1 cellular context compared by ENCODE assay signal in the genomic region with DNA sequence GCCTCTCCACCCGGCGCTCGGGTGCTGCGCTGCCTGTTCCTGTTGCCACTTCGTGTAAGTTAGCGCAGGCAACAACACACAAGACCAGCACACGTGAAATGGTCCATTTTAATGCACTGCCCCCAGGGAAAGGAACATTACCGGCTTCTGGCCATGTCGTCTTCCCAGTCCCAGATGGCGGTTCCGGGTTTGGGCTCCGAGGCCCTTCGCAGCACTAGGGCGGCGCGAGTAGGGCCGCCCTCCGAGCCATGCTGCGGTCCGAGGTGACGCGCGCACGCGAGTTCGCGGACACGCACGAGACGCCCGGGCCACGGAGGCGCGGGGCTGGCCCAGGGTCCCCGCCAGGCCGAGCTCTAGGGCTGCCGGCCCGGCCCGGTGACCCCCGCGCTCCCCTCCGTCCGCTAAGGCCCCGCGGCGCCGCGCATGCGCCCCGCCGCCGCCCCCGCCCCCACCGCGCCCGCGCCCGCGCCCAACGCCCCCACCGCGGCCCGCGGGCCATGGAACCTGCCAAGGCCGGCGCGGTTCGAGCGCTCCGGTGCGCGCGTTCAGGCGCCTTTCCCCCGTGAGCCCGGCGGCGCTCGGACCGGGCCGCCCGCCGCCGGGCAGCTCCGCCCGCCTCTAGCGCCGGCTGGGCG.
A peak's percentile ranks its signal among the peaks of the same experiment; 100 is the strongest.
TF ChIP-seq lines count a peak whose summit lies in the region.

No MANE protein-coding gene starts in this region.

TF ChIP-seq in HepG2, 621 proteins besides CTCF, POLR2A, EP300 and RAD21 (continued from another document and continues in another):
- TF ChIP-seq ZNF609 (CRISPR knock-in tag; IDR thresholded peaks at IDR 0.05; ENCODE audit: borderline replicate concordance) (no peak), ZNF841 (CRISPR knock-in tag; IDR thresholded peaks at IDR 0.05; ENCODE audit: borderline replicate concordance) (peak; percentile 39; the same call in 1 of the 2 replicates), ZNF891 (CRISPR knock-in tag; IDR thresholded peaks at IDR 0.05) (peak; percentile 66; the same call in 1 of the 2 replicates), ZNF350 (CRISPR knock-in tag; IDR thresholded peaks at IDR 0.05; ENCODE audit: borderline replicate concordance, low read depth) (0 out of 2 replicates have a peak, but pooled peaks have one; percentile 40), GATAD2A (CRISPR knock-in tag; IDR thresholded peaks at IDR 0.05) (peak; percentile 46; the same call in 1 of the 2 replicates), ZC3H4 (CRISPR knock-in tag; IDR thresholded peaks at IDR 0.05; ENCODE audit: borderline replicate concordance) (peak; percentile 59; the same call in 1 of the 2 replicates), KLF6 (CRISPR knock-in tag; IDR thresholded peaks at IDR 0.05) (peak; percentile 73), LBX2 (CRISPR knock-in tag; IDR thresholded peaks at IDR 0.05; ENCODE audit: borderline replicate concordance) (peak; percentile 68; the same call in 1 of the 2 replicates), MIXL1 (CRISPR knock-in tag; IDR thresholded peaks at IDR 0.05) (peak; percentile 44; the same call in 1 of the 2 replicates), ZNF709 (CRISPR knock-in tag; IDR thresholded peaks at IDR 0.05) (0 out of 2 replicates have a peak, but pooled peaks have one; percentile 29), FOXA3 (CRISPR knock-in tag; IDR thresholded peaks at IDR 0.05) (0 out of 2 replicates have a peak, but pooled peaks have one; percentile 12), AKAP8 (CRISPR knock-in tag; IDR thresholded peaks at IDR 0.05) (peak; percentile 70; the same call in 1 of the 2 replicates), MED1 (CRISPR knock-in tag; IDR thresholded peaks at IDR 0.05) (peak; percentile 43), ASH2L (IDR thresholded peaks at IDR 0.05; ENCODE audit: insufficient read length, low read depth, low read length) (peak; percentile 83), ZNF543 (CRISPR knock-in tag; IDR thresholded peaks at IDR 0.05) (no peak), NR2F1 (CRISPR knock-in tag; IDR thresholded peaks at IDR 0.05) (no peak), ZNF607 (CRISPR knock-in tag; IDR thresholded peaks at IDR 0.05; ENCODE audit: borderline replicate concordance) (peak; percentile 74; the same call in 1 of the 2 replicates), KAT7 (CRISPR knock-in tag; IDR thresholded peaks at IDR 0.05; ENCODE audit: borderline replicate concordance) (peak; percentile 43; the same call in 1 of the 2 replicates), SAP130 (CRISPR knock-in tag; IDR thresholded peaks at IDR 0.05; ENCODE audit: low read depth) (peak; percentile 73), THAP11 (CRISPR knock-in tag; IDR thresholded peaks at IDR 0.05) (peak; percentile 44)
- TF ChIP-seq, protein P1, sequence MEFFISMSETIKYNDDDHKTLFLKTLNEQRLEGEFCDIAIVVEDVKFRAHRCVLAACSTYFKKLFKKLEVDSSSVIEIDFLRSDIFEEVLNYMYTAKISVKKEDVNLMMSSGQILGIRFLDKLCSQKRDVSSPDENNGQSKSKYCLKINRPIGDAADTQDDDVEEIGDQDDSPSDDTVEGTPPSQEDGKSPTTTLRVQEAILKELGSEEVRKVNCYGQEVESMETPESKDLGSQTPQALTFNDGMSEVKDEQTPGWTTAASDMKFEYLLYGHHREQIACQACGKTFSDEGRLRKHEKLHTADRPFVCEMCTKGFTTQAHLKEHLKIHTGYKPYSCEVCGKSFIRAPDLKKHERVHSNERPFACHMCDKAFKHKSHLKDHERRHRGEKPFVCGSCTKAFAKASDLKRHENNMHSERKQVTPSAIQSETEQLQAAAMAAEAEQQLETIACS (CRISPR knock-in tag; IDR thresholded peaks at IDR 0.05), result peak; percentile 81
- TF ChIP-seq, protein P2, sequence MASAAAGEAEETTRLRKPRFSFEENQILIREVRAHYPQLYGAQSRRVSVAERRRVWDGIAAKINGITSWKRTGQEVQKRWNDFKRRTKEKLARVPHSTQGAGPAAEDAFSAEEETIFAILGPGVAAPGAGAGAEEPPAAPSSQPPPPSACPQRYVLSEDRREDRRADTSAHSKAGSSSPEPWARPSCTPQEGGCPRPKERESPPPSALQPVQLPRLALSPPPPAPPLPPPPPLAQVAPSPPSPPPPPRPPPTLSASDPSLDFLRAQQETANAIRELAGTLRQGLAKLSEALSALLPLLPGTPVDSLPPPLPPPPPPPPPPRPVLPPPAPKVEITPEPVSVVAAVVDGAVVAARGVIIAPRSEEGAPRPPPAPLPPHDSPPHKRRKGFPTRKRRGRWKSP (CRISPR knock-in tag; IDR thresholded peaks at IDR 0.05), result 0 out of 2 replicates have a peak, but pooled peaks have one; percentile 47
- TF ChIP-seq, protein P3, sequence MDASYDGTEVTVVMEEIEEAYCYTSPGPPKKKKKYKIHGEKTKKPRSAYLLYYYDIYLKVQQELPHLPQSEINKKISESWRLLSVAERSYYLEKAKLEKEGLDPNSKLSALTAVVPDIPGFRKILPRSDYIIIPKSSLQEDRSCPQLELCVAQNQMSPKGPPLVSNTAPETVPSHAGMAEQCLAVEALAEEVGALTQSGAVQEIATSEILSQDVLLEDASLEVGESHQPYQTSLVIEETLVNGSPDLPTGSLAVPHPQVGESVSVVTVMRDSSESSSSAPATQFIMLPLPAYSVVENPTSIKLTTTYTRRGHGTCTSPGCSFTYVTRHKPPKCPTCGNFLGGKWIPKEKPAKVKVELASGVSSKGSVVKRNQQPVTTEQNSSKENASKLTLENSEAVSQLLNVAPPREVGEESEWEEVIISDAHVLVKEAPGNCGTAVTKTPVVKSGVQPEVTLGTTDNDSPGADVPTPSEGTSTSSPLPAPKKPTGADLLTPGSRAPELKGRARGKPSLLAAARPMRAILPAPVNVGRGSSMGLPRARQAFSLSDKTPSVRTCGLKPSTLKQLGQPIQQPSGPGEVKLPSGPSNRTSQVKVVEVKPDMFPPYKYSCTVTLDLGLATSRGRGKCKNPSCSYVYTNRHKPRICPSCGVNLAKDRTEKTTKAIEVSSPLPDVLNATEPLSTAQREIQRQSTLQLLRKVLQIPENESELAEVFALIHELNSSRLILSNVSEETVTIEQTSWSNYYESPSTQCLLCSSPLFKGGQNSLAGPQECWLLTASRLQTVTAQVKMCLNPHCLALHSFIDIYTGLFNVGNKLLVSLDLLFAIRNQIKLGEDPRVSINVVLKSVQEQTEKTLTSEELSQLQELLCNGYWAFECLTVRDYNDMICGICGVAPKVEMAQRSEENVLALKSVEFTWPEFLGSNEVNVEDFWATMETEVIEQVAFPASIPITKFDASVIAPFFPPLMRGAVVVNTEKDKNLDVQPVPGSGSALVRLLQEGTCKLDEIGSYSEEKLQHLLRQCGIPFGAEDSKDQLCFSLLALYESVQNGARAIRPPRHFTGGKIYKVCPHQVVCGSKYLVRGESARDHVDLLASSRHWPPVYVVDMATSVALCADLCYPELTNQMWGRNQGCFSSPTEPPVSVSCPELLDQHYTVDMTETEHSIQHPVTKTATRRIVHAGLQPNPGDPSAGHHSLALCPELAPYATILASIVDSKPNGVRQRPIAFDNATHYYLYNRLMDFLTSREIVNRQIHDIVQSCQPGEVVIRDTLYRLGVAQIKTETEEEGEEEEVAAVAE (CRISPR knock-in tag; IDR thresholded peaks at IDR 0.05; ENCODE audit: borderline replicate concordance), result peak; percentile 47; the same call in 1 of the 2 replicates
- TF ChIP-seq, protein P4, sequence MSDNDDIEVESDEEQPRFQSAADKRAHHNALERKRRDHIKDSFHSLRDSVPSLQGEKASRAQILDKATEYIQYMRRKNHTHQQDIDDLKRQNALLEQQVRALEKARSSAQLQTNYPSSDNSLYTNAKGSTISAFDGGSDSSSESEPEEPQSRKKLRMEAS (IDR thresholded peaks at IDR 0.05), result peak; percentile 57; the same call in 1 of the 2 replicates
- TF ChIP-seq, protein P5, sequence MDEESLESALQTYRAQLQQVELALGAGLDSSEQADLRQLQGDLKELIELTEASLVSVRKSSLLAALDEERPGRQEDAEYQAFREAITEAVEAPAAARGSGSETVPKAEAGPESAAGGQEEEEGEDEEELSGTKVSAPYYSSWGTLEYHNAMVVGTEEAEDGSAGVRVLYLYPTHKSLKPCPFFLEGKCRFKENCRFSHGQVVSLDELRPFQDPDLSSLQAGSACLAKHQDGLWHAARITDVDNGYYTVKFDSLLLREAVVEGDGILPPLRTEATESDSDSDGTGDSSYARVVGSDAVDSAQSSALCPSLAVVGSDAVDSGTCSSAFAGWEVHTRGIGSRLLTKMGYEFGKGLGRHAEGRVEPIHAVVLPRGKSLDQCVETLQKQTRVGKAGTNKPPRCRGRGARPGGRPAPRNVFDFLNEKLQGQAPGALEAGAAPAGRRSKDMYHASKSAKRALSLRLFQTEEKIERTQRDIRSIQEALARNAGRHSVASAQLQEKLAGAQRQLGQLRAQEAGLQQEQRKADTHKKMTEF (CRISPR knock-in tag; IDR thresholded peaks at IDR 0.05), result peak; percentile 60
- TF ChIP-seq, protein P6, sequence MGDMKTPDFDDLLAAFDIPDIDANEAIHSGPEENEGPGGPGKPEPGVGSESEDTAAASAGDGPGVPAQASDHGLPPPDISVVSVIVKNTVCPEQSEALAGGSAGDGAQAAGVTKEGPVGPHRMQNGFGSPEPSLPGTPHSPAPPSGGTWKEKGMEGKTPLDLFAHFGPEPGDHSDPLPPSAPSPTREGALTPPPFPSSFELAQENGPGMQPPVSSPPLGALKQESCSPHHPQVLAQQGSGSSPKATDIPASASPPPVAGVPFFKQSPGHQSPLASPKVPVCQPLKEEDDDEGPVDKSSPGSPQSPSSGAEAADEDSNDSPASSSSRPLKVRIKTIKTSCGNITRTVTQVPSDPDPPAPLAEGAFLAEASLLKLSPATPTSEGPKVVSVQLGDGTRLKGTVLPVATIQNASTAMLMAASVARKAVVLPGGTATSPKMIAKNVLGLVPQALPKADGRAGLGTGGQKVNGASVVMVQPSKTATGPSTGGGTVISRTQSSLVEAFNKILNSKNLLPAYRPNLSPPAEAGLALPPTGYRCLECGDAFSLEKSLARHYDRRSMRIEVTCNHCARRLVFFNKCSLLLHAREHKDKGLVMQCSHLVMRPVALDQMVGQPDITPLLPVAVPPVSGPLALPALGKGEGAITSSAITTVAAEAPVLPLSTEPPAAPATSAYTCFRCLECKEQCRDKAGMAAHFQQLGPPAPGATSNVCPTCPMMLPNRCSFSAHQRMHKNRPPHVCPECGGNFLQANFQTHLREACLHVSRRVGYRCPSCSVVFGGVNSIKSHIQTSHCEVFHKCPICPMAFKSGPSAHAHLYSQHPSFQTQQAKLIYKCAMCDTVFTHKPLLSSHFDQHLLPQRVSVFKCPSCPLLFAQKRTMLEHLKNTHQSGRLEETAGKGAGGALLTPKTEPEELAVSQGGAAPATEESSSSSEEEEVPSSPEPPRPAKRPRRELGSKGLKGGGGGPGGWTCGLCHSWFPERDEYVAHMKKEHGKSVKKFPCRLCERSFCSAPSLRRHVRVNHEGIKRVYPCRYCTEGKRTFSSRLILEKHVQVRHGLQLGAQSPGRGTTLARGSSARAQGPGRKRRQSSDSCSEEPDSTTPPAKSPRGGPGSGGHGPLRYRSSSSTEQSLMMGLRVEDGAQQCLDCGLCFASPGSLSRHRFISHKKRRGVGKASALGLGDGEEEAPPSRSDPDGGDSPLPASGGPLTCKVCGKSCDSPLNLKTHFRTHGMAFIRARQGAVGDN (CRISPR knock-in tag; IDR thresholded peaks at IDR 0.05), result peak; percentile 73
- TF ChIP-seq, protein P7, sequence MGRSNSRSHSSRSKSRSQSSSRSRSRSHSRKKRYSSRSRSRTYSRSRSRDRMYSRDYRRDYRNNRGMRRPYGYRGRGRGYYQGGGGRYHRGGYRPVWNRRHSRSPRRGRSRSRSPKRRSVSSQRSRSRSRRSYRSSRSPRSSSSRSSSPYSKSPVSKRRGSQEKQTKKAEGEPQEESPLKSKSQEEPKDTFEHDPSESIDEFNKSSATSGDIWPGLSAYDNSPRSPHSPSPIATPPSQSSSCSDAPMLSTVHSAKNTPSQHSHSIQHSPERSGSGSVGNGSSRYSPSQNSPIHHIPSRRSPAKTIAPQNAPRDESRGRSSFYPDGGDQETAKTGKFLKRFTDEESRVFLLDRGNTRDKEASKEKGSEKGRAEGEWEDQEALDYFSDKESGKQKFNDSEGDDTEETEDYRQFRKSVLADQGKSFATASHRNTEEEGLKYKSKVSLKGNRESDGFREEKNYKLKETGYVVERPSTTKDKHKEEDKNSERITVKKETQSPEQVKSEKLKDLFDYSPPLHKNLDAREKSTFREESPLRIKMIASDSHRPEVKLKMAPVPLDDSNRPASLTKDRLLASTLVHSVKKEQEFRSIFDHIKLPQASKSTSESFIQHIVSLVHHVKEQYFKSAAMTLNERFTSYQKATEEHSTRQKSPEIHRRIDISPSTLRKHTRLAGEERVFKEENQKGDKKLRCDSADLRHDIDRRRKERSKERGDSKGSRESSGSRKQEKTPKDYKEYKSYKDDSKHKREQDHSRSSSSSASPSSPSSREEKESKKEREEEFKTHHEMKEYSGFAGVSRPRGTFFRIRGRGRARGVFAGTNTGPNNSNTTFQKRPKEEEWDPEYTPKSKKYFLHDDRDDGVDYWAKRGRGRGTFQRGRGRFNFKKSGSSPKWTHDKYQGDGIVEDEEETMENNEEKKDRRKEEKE (IDR thresholded peaks at IDR 0.05), result no peak
